16 cellular contexts compared by ENCODE assay signal in the genomic region with DNA sequence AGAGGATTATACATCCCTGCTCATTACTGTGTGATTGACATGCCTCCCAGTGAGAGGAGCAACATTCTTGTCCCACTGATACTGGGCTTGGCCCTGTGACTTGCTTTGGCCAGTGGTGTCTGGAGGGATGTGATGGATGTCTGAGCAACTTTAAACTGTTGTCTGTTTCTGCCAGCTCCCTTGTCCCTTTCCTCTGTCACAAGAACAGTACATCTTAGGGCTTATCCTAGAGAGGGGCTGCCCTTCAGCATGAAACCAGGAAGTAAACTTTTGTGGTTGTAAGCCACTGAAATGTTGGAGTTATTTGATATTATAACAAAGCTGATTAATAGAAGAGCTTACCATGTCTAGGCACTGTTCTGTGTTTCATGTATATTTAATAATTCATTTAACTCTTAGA.
"Had no signal": no experiment of that assay in that cellular context is flagged by ENCODE, and none has a peak within 500 bp of the region (broad histone marks: within the 10 kb centered on the region; RNA-seq: fewer than 3 reads in every experiment).

No MANE protein-coding gene starts in this region.

- ATAC-seq: activated naive CD4-positive, alpha-beta T cell treated with anti-CD3 and anti-CD28 coated beads, Interleukin-2, amount 50 U/mL, for 72 hours; foreskin keratinocyte; left lung; naive thymus-derived CD4-positive, alpha-beta T cell had no signal

- H3K27ac ChIP-seq: foreskin keratinocyte, left lung, thoracic aorta, WERI-Rb-1 had no signal

- H3K4me3 ChIP-seq: left lung, lung, thoracic aorta had no signal

- H3K9me3 ChIP-seq: thoracic aorta had no signal

- H3K36me3 ChIP-seq: left lung, thoracic aorta, WERI-Rb-1 had no signal

- H3K27me3 ChIP-seq: foreskin keratinocyte had no signal

- DNase-seq: activated CD4-positive, alpha-beta T cell treated with anti-CD3 and anti-CD28 coated beads for 1 hour; activated CD4-positive, alpha-beta T cell treated with anti-CD3 and anti-CD28 coated beads, Interleukin-2, amount 50 U/mL, for 1 hour; activated T-cell treated with anti-CD3 and anti-CD28 coated beads, Interleukin-2, amount 50 U/mL, for 1 hour; aorta; dermis blood vessel endothelial cell; effector memory CD4-positive, alpha-beta T cell; foreskin keratinocyte; kidney glomerular epithelial cell; left lung; naive thymus-derived CD4-positive, alpha-beta T cell; stimulated activated CD4-positive, alpha-beta T cell treated with anti-CD3 and anti-CD28 coated beads, Interleukin-4, amount 100 ng/mL, for 1 hour; stimulated activated naive CD4-positive, alpha-beta T cell treated with Interleukin-2 at 50 U/mL for 16 hours; WERI-Rb-1 had no signal

- H3K4me1 ChIP-seq: foreskin keratinocyte, left lung had no signal
